ENCODE assay signal across 8 cellular contexts in genomic region chr1:23531695-23532094, GRCh38. TPM values are rescaled to one million over a fixed set of nuclear protein-coding genes. Genes with fewer than 3 reads are reported as not detected.
A peak's percentile ranks its signal among the peaks of the same experiment; 100 is the strongest.
DNase-seq lines count a peak whose midpoint lies in the region; ATAC-seq and TF ChIP-seq lines count a peak whose summit lies in the region.

No MANE protein-coding gene starts in this region.

- H3K27me3 ChIP-seq in suprapubic skin = peaks cover 4% of the 10 kb centered on the region

- peaks cover 78% of the 10 kb centered on the region for H3K4me1 ChIP-seq in suprapubic skin

- peak overlapping the region; percentile 89 for H3K4me3 Mint-ChIP-seq in activated T-cell treated with anti-CD3 and anti-CD28 coated beads, Interleukin-2, amount 50 U/mL, for 24 hours
- H3K4me3 Mint-ChIP-seq in activated B cell treated with CpG ODN at 0.5 μM for 24 hours = peak overlapping the region; percentile 87
- H3K4me3 Mint-ChIP-seq in immature natural killer cell = peak overlapping the region; percentile 91 to 98 (median 93)

- DNase-seq in activated T-cell treated with anti-CD3 and anti-CD28 coated beads, Interleukin-2, amount 50 U/mL, for 24 hours = no peak
- DNase-seq in activated T-cell treated with anti-CD3 and anti-CD28 coated beads, Interleukin-2, amount 50 U/mL, for 48 hours = no peak
- DNase-seq in activated B cell treated with CpG ODN at 0.5 μM for 24 hours (no peak), immature natural killer cell (no peak), suprapubic skin (ENCODE audit: low spot score in 2 of 2) (no peak), AML-193 (lab: John Stamatoyannopoulos, UW) (no peak), GM19238 (ENCODE audit: insufficient read length, low spot score) (no peak)

- ATAC-seq in activated B cell treated with CpG ODN at 0.5 μM for 24 hours (ENCODE audit: low read depth) = no peak
- ATAC-seq in HG02852 (IDR thresholded peaks at IDR 0.05; ENCODE audit: unreplicated experiment) = no peak

- WGBS in suprapubic skin = 30% methylated on average over 3 of the region's 3 CpGs

- no peaks in the 10 kb centered on the region for H3K36me3 ChIP-seq in suprapubic skin

- intact Hi-C loops in activated B cell treated with CpG ODN at 0.5 μM for 24 hours (cut with micrococcal nuclease) = loop anchor here (1.0 to 2.0 kb wide), 3 partner anchors 8 to 187 kb away; partner anchors contain the start of genes HNRNPR and ZNF436

- no peak for TF ChIP-seq EP300 in suprapubic skin (IDR thresholded peaks at IDR 0.05)

- peak overlapping the region; percentile 74 for H3K4me3 ChIP-seq in suprapubic skin

- H3K4me1 Mint-ChIP-seq in activated T-cell treated with anti-CD3 and anti-CD28 coated beads, Interleukin-2, amount 50 U/mL, for 24 hours (ENCODE audit: low read depth) = peaks cover 68% of the 10 kb centered on the region
- peaks cover 79% of the 10 kb centered on the region for H3K4me1 Mint-ChIP-seq in activated B cell treated with CpG ODN at 0.5 μM for 24 hours
- H3K4me1 Mint-ChIP-seq in immature natural killer cell = peaks cover 61 to 67% of the 10 kb centered on the region in 2 donors

- peak overlapping the region; percentile 52 for H3K27ac ChIP-seq in suprapubic skin

- H3K9me3 ChIP-seq in suprapubic skin = no peaks in the 10 kb centered on the region

- H3K27ac Mint-ChIP-seq in activated T-cell treated with anti-CD3 and anti-CD28 coated beads, Interleukin-2, amount 50 U/mL, for 24 hours = peak overlapping the region; percentile 95
- H3K27ac Mint-ChIP-seq in activated B cell treated with CpG ODN at 0.5 μM for 24 hours = peak overlapping the region; percentile 70
- peak overlapping the region; percentile 21 to 90 (median 83) for H3K27ac Mint-ChIP-seq in immature natural killer cell

- H3K27me3 Mint-ChIP-seq in activated T-cell treated with anti-CD3 and anti-CD28 coated beads, Interleukin-2, amount 50 U/mL, for 24 hours = no peaks in the 10 kb centered on the region
- H3K27me3 Mint-ChIP-seq in activated B cell treated with CpG ODN at 0.5 μM for 24 hours (no peaks in the 10 kb centered on the region), immature natural killer cell (ENCODE audit: low read depth in 3 of 3) (peaks cover 2 to 3% (median 2%) of the 10 kb centered on the region in 3 donors)

- TF ChIP-seq CTCF in activated B cell treated with CpG ODN at 0.5 μM for 24 hours (IDR thresholded peaks at IDR 0.05) (no peak), suprapubic skin (IDR thresholded peaks at IDR 0.05) (no peak)

- H3K36me3 Mint-ChIP-seq in activated T-cell treated with anti-CD3 and anti-CD28 coated beads, Interleukin-2, amount 50 U/mL, for 24 hours (ENCODE audit: low read depth) = peaks cover 31% of the 10 kb centered on the region
- H3K36me3 Mint-ChIP-seq in activated B cell treated with CpG ODN at 0.5 μM for 24 hours (ENCODE audit: low read depth) = no peaks in the 10 kb centered on the region
- H3K36me3 Mint-ChIP-seq in immature natural killer cell = no peaks in the 10 kb centered on the region

- CTCF ChIA-PET in activated B cell treated with CpG ODN at 0.5 μM for 24 hours (lab: Charles Lee) = interaction anchor here (0.8 to 6.5 kb wide), 5 partner anchors 8 to 105 kb away, joined by 3 to 94 read pairs (median 6); no protein-coding TSS in a partner anchor

- no peak for TF ChIP-seq POLR2A in suprapubic skin (IDR thresholded peaks at IDR 0.05)

- POLR2A ChIA-PET in activated B cell treated with CpG ODN at 0.5 μM for 24 hours (lab: Charles Lee) = interaction anchor here (0.5 to 1.9 kb wide), 12 partner anchors 11 to 1716 kb away, joined by 3 to 10 read pairs (median 5); partner anchors contain the start of gene RPL11

- no peaks in the 10 kb centered on the region for H3K9me3 Mint-ChIP-seq in activated T-cell treated with anti-CD3 and anti-CD28 coated beads, Interleukin-2, amount 50 U/mL, for 24 hours
- H3K9me3 Mint-ChIP-seq in activated B cell treated with CpG ODN at 0.5 μM for 24 hours (no peaks in the 10 kb centered on the region), immature natural killer cell (no peaks in the 10 kb centered on the region)

RNA-seq across cellular contexts. Expression of gene E2F2, which starts 0.7 kb away (rescaled TPM):
- total RNA-seq in activated B cell treated with CpG ODN at 0.5 μM for 24 hours (2.4 and 3.4 TPM in 2 replicates), suprapubic skin (10 to 100 TPM in 2 of 4 donors, 1 to 10 TPM in 2; 4.5 to 12.9 (median 8.4) TPM)
- 1 to 10 TPM in 2 of 3 donors, under 1 TPM in 1; 0.28 to 1.3 (median 1.2) TPM for polyA plus RNA-seq in immature natural killer cell

RNA-seq across cellular contexts. Expression of gene ID3, which starts 27.6 kb away (rescaled TPM):
- total RNA-seq in activated B cell treated with CpG ODN at 0.5 μM for 24 hours = 195 and 205 TPM in 2 replicates
- polyA plus RNA-seq in immature natural killer cell = 1 to 10 TPM in 1 of 3 donors, under 1 TPM in 1, not detected in 1; 0.28 to 2.5 TPM
- 100 to 1,000 TPM in 3 of 4 donors, 10 to 100 TPM in 1; 91.1 to 194 (median 149) TPM for total RNA-seq in suprapubic skin

RNA-seq across cellular contexts. Expression of gene ASAP3, which starts 47.7 kb away (rescaled TPM):
- total RNA-seq in activated B cell treated with CpG ODN at 0.5 μM for 24 hours (1.9 and 3.1 TPM in 2 replicates), suprapubic skin (100 to 1,000 TPM in 2 of 4 donors, 10 to 100 TPM in 2; 68.7 to 130 (median 88.5) TPM)
- not detected for polyA plus RNA-seq in immature natural killer cell

Comparison
In these comparisons a context has a peak if more than half of its experiments do, and no peak if none do; other contexts are left out.
1. RNA of gene ASAP3, which starts 47.7 kb away (total RNA-seq): 68.7 to 130 TPM in suprapubic skin; 1.9 to 3.1 TPM in activated B cell treated with CpG ODN at 0.5 μM for 24 hours; every median in the first group is over 10 times any median in the second.
2. Peak in every context shown above with its lines, with median percentiles within 50 percentile points of each other: H3K27ac Mint-ChIP-seq and H3K4me3 Mint-ChIP-seq.